In genomic region chr5:95718203-95718602, GRCh38 we compare ENCODE assay signal across 8 cellular contexts. TPM values are rescaled to one million over a fixed set of nuclear protein-coding genes. Genes with fewer than 3 reads are reported as not detected.
A peak's percentile ranks its signal among the peaks of the same experiment; 100 is the strongest.
DNase-seq lines count a peak whose midpoint lies in the region; ATAC-seq and TF ChIP-seq lines count a peak whose summit lies in the region.

No MANE protein-coding gene starts in this region.

- H3K27me3 ChIP-seq in vagina (no peaks in the 10 kb centered on the region), right atrium auricular region (no peaks in the 10 kb centered on the region)

- no peak overlapping the region for H3K27ac Mint-ChIP-seq in activated T-helper 1 cell treated with anti-CD3 and anti-CD28 coated beads, Interleukin-12 subunit alpha, Interleukin-12 subunit beta, Interleukin-2, Interleukin-4 antibody, amounts not matched to agents 30 ng/mL and 10 ng/mL and 1 ng/mL, durations not matched to agents 14 hours and 24 hours and 36 hours

- H3K9me3 ChIP-seq in vagina: no peaks in the 10 kb centered on the region
- H3K9me3 ChIP-seq in right atrium auricular region: no peaks in the 10 kb centered on the region

- H3K4me3 ChIP-seq in vagina (no peak overlapping the region), right atrium auricular region (no peak overlapping the region), coronary artery (no peak overlapping the region)

- H3K4me1 ChIP-seq in vagina (no peaks in the 10 kb centered on the region), right atrium auricular region (peaks cover 0 to 14% of the 10 kb centered on the region in 2 donors)

- TF ChIP-seq POLR2A in vagina (IDR thresholded peaks at IDR 0.05): no peak

- intact Hi-C loops in activated T-helper 1 cell treated with anti-CD3 and anti-CD28 coated beads, Interleukin-12 subunit alpha, Interleukin-12 subunit beta, Interleukin-2, Interleukin-4 antibody, amounts not matched to agents 30 ng/mL and 10 ng/mL and 1 ng/mL, durations not matched to agents 14 hours and 24 hours and 36 hours (cut with micrococcal nuclease): loop anchor here (1.0 to 10.0 kb wide), 15 partner anchors 11 to 1157 kb away; partner anchors contain the start of genes ARSK, CAST and ERAP2
- intact Hi-C loops in vagina (cut with DNase I): no loop called here

- no peaks in the 10 kb centered on the region for H3K4me1 Mint-ChIP-seq in activated T-helper 1 cell treated with anti-CD3 and anti-CD28 coated beads, Interleukin-12 subunit alpha, Interleukin-12 subunit beta, Interleukin-2, Interleukin-4 antibody, amounts not matched to agents 30 ng/mL and 10 ng/mL and 1 ng/mL, durations not matched to agents 14 hours and 24 hours and 36 hours (ENCODE audit: low read depth)

- H3K27ac ChIP-seq in vagina (no peak overlapping the region), right atrium auricular region (no peak overlapping the region), coronary artery (no peak overlapping the region)

- no peak for TF ChIP-seq CTCF in vagina (IDR thresholded peaks at IDR 0.05)
- TF ChIP-seq CTCF in right atrium auricular region (IDR thresholded peaks at IDR 0.05): no peak
- no peak for TF ChIP-seq CTCF in coronary artery (IDR thresholded peaks at IDR 0.05)

- peak; percentile 76 for ATAC-seq in GM19463 (IDR thresholded peaks at IDR 0.05; ENCODE audit: unreplicated experiment)
- ATAC-seq in HG03439 (IDR thresholded peaks at IDR 0.05; ENCODE audit: unreplicated experiment): peak; percentile 57

- DNase-seq in ELR (ENCODE audit: low read depth): peak; percentile 82
- peak; percentile 18 for DNase-seq in activated T-helper 1 cell treated with anti-CD3 and anti-CD28 coated beads, Interleukin-12 subunit alpha, Interleukin-12 subunit beta, Interleukin-2, Interleukin-4 antibody, amounts not matched to agents 30 ng/mL and 10 ng/mL and 1 ng/mL, durations not matched to agents 14 hours and 24 hours and 36 hours (ENCODE audit: low spot score)
- DNase-seq in LoVo (ENCODE audit: low spot score): no peak
- DNase-seq in vagina (ENCODE audit: extremely low spot score in 2 of 2): no peak
- no peak for DNase-seq in right atrium auricular region (ENCODE audit: low spot score)
- DNase-seq in coronary artery (ENCODE audit: low spot score): no peak

- H3K4me3 Mint-ChIP-seq in activated T-helper 1 cell treated with anti-CD3 and anti-CD28 coated beads, Interleukin-12 subunit alpha, Interleukin-12 subunit beta, Interleukin-2, Interleukin-4 antibody, amounts not matched to agents 30 ng/mL and 10 ng/mL and 1 ng/mL, durations not matched to agents 14 hours and 24 hours and 36 hours: no peak overlapping the region

- H3K36me3 Mint-ChIP-seq in activated T-helper 1 cell treated with anti-CD3 and anti-CD28 coated beads, Interleukin-12 subunit alpha, Interleukin-12 subunit beta, Interleukin-2, Interleukin-4 antibody, amounts not matched to agents 30 ng/mL and 10 ng/mL and 1 ng/mL, durations not matched to agents 14 hours and 24 hours and 36 hours (ENCODE audit: low read depth): no peaks in the 10 kb centered on the region

- peaks cover 3% of the 10 kb centered on the region for H3K9me3 Mint-ChIP-seq in activated T-helper 1 cell treated with anti-CD3 and anti-CD28 coated beads, Interleukin-12 subunit alpha, Interleukin-12 subunit beta, Interleukin-2, Interleukin-4 antibody, amounts not matched to agents 30 ng/mL and 10 ng/mL and 1 ng/mL, durations not matched to agents 14 hours and 24 hours and 36 hours

- peaks cover 28% of the 10 kb centered on the region for H3K27me3 Mint-ChIP-seq in activated T-helper 1 cell treated with anti-CD3 and anti-CD28 coated beads, Interleukin-12 subunit alpha, Interleukin-12 subunit beta, Interleukin-2, Interleukin-4 antibody, amounts not matched to agents 30 ng/mL and 10 ng/mL and 1 ng/mL, durations not matched to agents 14 hours and 24 hours and 36 hours (ENCODE audit: insufficient read depth)

- H3K36me3 ChIP-seq in vagina (no peaks in the 10 kb centered on the region), right atrium auricular region (no peaks in the 10 kb centered on the region)

RNA-seq across cellular contexts. Expression of gene RHOBTB3, which starts 12.9 kb away (rescaled TPM):
- 0.36 and 0.71 TPM in 2 replicates for total RNA-seq in activated T-helper 1 cell treated with anti-CD3 and anti-CD28 coated beads, Interleukin-12 subunit alpha, Interleukin-12 subunit beta, Interleukin-2, Interleukin-4 antibody, amounts not matched to agents 30 ng/mL and 10 ng/mL and 1 ng/mL, durations not matched to agents 14 hours and 24 hours and 36 hours
- total RNA-seq in vagina: 43.2 TPM
- 10 to 100 TPM; 56.2 to 89.9 TPM for total RNA-seq in right atrium auricular region

RNA-seq across cellular contexts. Expression of gene SPATA9, which starts 35.4 kb away (rescaled TPM):
- total RNA-seq in activated T-helper 1 cell treated with anti-CD3 and anti-CD28 coated beads, Interleukin-12 subunit alpha, Interleukin-12 subunit beta, Interleukin-2, Interleukin-4 antibody, amounts not matched to agents 30 ng/mL and 10 ng/mL and 1 ng/mL, durations not matched to agents 14 hours and 24 hours and 36 hours: not detected in 2 replicates
- total RNA-seq in vagina: not detected
- total RNA-seq in right atrium auricular region: under 1 TPM in 1 of 2 donors, not detected in 1; 0.30 TPM

Comparison
In these comparisons a context has a peak if more than half of its experiments do, and no peak if none do; other contexts are left out.
1. DNase-seq: peak in ELR (single experiment) and activated T-helper 1 cell treated with anti-CD3 and anti-CD28 coated beads, Interleukin-12 subunit alpha, Interleukin-12 subunit beta, Interleukin-2, Interleukin-4 antibody, amounts not matched to agents 30 ng/mL and 10 ng/mL and 1 ng/mL, durations not matched to agents 14 hours and 24 hours and 36 hours (single experiment); none in LoVo (single experiment), vagina (0 of 2), right atrium auricular region (single experiment) and coronary artery (single experiment).
2. RNA of gene RHOBTB3, which starts 12.9 kb away (total RNA-seq): 56.2 to 89.9 TPM in right atrium auricular region and 43.2 TPM in vagina (single experiment); 0.36 to 0.71 TPM in activated T-helper 1 cell treated with anti-CD3 and anti-CD28 coated beads, Interleukin-12 subunit alpha, Interleukin-12 subunit beta, Interleukin-2, Interleukin-4 antibody, amounts not matched to agents 30 ng/mL and 10 ng/mL and 1 ng/mL, durations not matched to agents 14 hours and 24 hours and 36 hours; every median in the first group is over 10 times any median in the second.